8 cellular contexts compared by ENCODE assay signal in the genomic region with DNA sequence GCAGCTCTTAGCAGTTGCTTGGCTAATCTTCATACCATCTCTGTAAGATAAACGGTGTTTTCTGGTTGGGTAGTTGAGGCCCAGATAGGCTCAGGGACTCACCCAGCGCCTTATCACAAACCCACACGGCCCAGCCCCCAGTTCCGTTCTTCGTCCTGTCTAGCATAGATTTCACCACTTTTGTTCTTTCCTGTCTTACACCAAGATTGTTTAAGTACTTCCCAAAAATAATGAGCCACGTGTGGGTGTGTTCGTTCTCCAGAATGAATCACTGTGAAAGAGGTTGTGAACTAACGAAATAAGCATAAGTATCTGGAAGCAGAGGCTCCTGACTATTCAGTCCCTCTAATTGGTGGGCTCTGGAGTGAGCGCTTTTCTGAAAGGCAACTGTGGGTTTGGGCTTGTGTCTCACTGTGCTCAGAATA. TPM values are rescaled to one million over a fixed set of nuclear protein-coding genes. Genes with fewer than 3 reads are reported as not detected.
A peak's percentile ranks its signal among the peaks of the same experiment; 100 is the strongest.
DNase-seq lines count a peak whose midpoint lies in the region; ATAC-seq and TF ChIP-seq lines count a peak whose summit lies in the region.

No MANE protein-coding gene starts in this region.

- DNase-seq in AG09309 (ENCODE audit: low read depth): peak; percentile 60
- peak; percentile 98 for DNase-seq in SIG-M5 (lab: John Stamatoyannopoulos, UW)
- peak; percentile 62 for DNase-seq in astrocyte of the hippocampus (ENCODE audit: low read depth, low spot score)
- DNase-seq in right lobe of liver: peak; percentile 64 to 72 (median 70)
- DNase-seq in stimulated activated CD8-positive, alpha-beta memory T cell treated with anti-CD3 and anti-CD28 coated beads, Interleukin-15, amount 100 ng/mL, for 48 hours (ENCODE audit: low read depth in 2 of 2): peak; percentile 40 to 65
- DNase-seq in HT-29 (ENCODE audit: low spot score): no peak
- DNase-seq in HuH-7.5 (ENCODE audit: low spot score): no peak
- DNase-seq in dedifferentiated amniotic fluid mesenchymal stem cell (ENCODE audit: extremely low spot score): no peak

- peak; percentile 20 to 61 (median 47) for ATAC-seq in right lobe of liver

- peak overlapping the region; percentile 4 to 72 (median 24) for H3K27ac ChIP-seq in right lobe of liver

- H3K36me3 ChIP-seq in right lobe of liver: peaks cover 0 to 12% (median 9%) of the 10 kb centered on the region in 4 donors

- intact Hi-C loops in right lobe of liver (cut with DNase I): no loop called here

- WGBS in right lobe of liver (ENCODE audit: insufficient coverage, low coverage, low lambda C conversion rate, missing lambda C conversion rate): 12% methylated on average over 9 of the region's 9 CpGs

- peak; percentile 18 for TF ChIP-seq POLR2A in right lobe of liver (IDR thresholded peaks at IDR 0.05)

- H3K9me3 ChIP-seq in right lobe of liver: no peaks in the 10 kb centered on the region

- H3K4me3 ChIP-seq in AG09309 (ENCODE audit: control insufficient read depth, low read depth, low read length) (no peak overlapping the region), right lobe of liver (peak overlapping the region in 1 of 3 donors; percentile 22)

- peaks cover 2 to 98% (median 45%) of the 10 kb centered on the region in 4 donors for H3K4me1 ChIP-seq in right lobe of liver

- TF ChIP-seq CTCF in AG09309 (IDR thresholded peaks at IDR 0.05; ENCODE audit: control insufficient read depth, insufficient read depth, low read depth, low read length, missing control alignments): no peak
- TF ChIP-seq CTCF in right lobe of liver (IDR thresholded peaks at IDR 0.05): no peak

- no peaks in the 10 kb centered on the region for H3K27me3 ChIP-seq in right lobe of liver

RNA-seq across cellular contexts. Expression of gene ACVR1B, which starts 21.4 kb away (rescaled TPM):
- total RNA-seq in right lobe of liver: 10 to 100 TPM; 14.1 to 28.0 (median 25.0) TPM
- total RNA-seq in HT-29 (2014; rRNA removed; shearing (Covaris generic)): 10.6 and 14.2 TPM in 2 replicates

RNA-seq across cellular contexts. Expression of gene TAMALIN, which starts 33.9 kb away (rescaled TPM):
- 1 to 10 TPM; 2.9 to 6.5 (median 3.9) TPM for total RNA-seq in right lobe of liver
- 0.05 TPM in 1 of 2 replicates, not detected in the other for total RNA-seq in HT-29 (2014; rRNA removed; shearing (Covaris generic))

Comparison
In these comparisons a context has a peak if more than half of its experiments do, and no peak if none do; other contexts are left out.
1. DNase-seq: peak in AG09309 (single experiment), SIG-M5 (single experiment), astrocyte of the hippocampus (single experiment), right lobe of liver (3 of 3) and stimulated activated CD8-positive, alpha-beta memory T cell treated with anti-CD3 and anti-CD28 coated beads, Interleukin-15, amount 100 ng/mL, for 48 hours (2 of 2); none in HT-29 (single experiment), HuH-7.5 (single experiment) and dedifferentiated amniotic fluid mesenchymal stem cell (single experiment).